Comparison of ENCODE assay signal across 1 cellular context in genomic region chr19:2236285-2237050, GRCh38.
TF ChIP-seq lines count a peak whose summit lies in the region.

Gene PLEKHJ1, minus strand, starts transcription at chr19:2236329. Its CDS starts 81 bp downstream, at chr19:2236248.
Gene SF3A2, plus strand, starts transcription at chr19:2236824. Its CDS starts 6,595 bp downstream, at chr19:2243419.

TF ChIP-seq in HepG2, 621 proteins besides CTCF, POLR2A, EP300 and RAD21 (continued from another document and continues in another):
- no peak; the same call in 1 of the 2 replicates for TF ChIP-seq AKNA (CRISPR knock-in tag; IDR thresholded peaks at IDR 0.05; ENCODE audit: borderline replicate concordance)
- no peak; the same call in 1 of the 2 replicates for TF ChIP-seq SNAI1 (CRISPR knock-in tag; IDR thresholded peaks at IDR 0.05; ENCODE audit: borderline replicate concordance)
- peak; percentile 84 for TF ChIP-seq ZMYM4 (CRISPR knock-in tag; IDR thresholded peaks at IDR 0.05)
- TF ChIP-seq MEIS1 (CRISPR knock-in tag; IDR thresholded peaks at IDR 0.05; ENCODE audit: borderline replicate concordance): peak; percentile 73; the same call in 1 of the 2 replicates
- TF ChIP-seq ZNF331 (CRISPR knock-in tag; IDR thresholded peaks at IDR 0.05): peak; percentile 74
- TF ChIP-seq SOX6 (IDR thresholded peaks at IDR 0.05): no peak
- peak; percentile 78 for TF ChIP-seq SOX6 (CRISPR knock-in tag; IDR thresholded peaks at IDR 0.05)
- TF ChIP-seq SIX4 (CRISPR knock-in tag; IDR thresholded peaks at IDR 0.05): peak; percentile 28; the same call in 1 of the 2 replicates
- TF ChIP-seq, protein P1, sequence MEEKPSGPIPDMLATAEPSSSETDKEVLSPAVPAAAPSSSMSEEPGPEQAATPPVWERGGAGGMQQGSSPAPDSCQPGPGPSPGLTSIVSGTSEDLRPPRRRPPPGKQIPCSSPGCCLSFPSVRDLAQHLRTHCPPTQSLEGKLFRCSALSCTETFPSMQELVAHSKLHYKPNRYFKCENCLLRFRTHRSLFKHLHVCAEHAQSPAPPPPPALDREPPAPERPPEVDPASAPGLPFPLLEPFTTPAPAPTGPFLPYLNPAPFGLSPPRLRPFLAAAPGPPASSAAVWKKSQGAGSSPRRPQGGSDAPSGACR (CRISPR knock-in tag; IDR thresholded peaks at IDR 0.05): peak; percentile 93
- TF ChIP-seq ZNF646 (CRISPR knock-in tag; IDR thresholded peaks at IDR 0.05): 0 out of 2 replicates have a peak, but pooled peaks have one; percentile 32
- TF ChIP-seq KIAA2018 (CRISPR knock-in tag; IDR thresholded peaks at IDR 0.05; ENCODE audit: borderline replicate concordance): peak; percentile 68; the same call in 1 of the 2 replicates
- peak; percentile 72 for TF ChIP-seq FOXO1 (CRISPR knock-in tag; IDR thresholded peaks at IDR 0.05)
- TF ChIP-seq ZNF563 (CRISPR knock-in tag; IDR thresholded peaks at IDR 0.05): peak; percentile 98
- no peak for TF ChIP-seq MYNN (CRISPR knock-in tag; IDR thresholded peaks at IDR 0.05; ENCODE audit: low read depth)
- TF ChIP-seq ZNF496 (CRISPR knock-in tag; IDR thresholded peaks at IDR 0.05; ENCODE audit: insufficient replicate concordance): no peak
- TF ChIP-seq, protein P2, sequence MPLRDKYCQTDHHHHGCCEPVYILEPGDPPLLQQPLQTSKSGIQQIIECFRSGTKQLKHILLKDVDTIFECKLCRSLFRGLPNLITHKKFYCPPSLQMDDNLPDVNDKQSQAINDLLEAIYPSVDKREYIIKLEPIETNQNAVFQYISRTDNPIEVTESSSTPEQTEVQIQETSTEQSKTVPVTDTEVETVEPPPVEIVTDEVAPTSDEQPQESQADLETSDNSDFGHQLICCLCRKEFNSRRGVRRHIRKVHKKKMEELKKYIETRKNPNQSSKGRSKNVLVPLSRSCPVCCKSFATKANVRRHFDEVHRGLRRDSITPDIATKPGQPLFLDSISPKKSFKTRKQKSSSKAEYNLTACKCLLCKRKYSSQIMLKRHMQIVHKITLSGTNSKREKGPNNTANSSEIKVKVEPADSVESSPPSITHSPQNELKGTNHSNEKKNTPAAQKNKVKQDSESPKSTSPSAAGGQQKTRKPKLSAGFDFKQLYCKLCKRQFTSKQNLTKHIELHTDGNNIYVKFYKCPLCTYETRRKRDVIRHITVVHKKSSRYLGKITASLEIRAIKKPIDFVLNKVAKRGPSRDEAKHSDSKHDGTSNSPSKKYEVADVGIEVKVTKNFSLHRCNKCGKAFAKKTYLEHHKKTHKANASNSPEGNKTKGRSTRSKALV (CRISPR knock-in tag; IDR thresholded peaks at IDR 0.05): peak; percentile 67; the same call in 1 of the 2 replicates
- TF ChIP-seq, protein P3, sequence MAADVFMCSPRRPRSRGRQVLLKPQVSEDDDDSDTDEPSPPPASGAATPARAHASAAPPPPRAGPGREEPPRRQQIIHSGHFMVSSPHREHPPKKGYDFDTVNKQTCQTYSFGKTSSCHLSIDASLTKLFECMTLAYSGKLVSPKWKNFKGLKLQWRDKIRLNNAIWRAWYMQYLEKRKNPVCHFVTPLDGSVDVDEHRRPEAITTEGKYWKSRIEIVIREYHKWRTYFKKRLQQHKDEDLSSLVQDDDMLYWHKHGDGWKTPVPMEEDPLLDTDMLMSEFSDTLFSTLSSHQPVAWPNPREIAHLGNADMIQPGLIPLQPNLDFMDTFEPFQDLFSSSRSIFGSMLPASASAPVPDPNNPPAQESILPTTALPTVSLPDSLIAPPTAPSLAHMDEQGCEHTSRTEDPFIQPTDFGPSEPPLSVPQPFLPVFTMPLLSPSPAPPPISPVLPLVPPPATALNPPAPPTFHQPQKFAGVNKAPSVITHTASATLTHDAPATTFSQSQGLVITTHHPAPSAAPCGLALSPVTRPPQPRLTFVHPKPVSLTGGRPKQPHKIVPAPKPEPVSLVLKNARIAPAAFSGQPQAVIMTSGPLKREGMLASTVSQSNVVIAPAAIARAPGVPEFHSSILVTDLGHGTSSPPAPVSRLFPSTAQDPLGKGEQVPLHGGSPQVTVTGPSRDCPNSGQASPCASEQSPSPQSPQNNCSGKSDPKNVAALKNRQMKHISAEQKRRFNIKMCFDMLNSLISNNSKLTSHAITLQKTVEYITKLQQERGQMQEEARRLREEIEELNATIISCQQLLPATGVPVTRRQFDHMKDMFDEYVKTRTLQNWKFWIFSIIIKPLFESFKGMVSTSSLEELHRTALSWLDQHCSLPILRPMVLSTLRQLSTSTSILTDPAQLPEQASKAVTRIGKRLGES (CRISPR knock-in tag; IDR thresholded peaks at IDR 0.05; ENCODE audit: borderline replicate concordance): peak; percentile 74; the same call in 1 of the 2 replicates
- no peak for TF ChIP-seq MAFG (CRISPR knock-in tag; IDR thresholded peaks at IDR 0.05)
- TF ChIP-seq GFI1 (CRISPR knock-in tag; IDR thresholded peaks at IDR 0.05; ENCODE audit: borderline replicate concordance): peak; percentile 84
- TF ChIP-seq ERF (CRISPR knock-in tag; IDR thresholded peaks at IDR 0.05): peak; percentile 99
- no peak for TF ChIP-seq FOXA1 (IDR thresholded peaks at IDR 0.05)
- TF ChIP-seq FOXA1 (CRISPR knock-in tag; IDR thresholded peaks at IDR 0.05): 0 out of 2 replicates have a peak, but pooled peaks have one; percentile 5
- TF ChIP-seq WIZ (CRISPR knock-in tag; IDR thresholded peaks at IDR 0.05): peak; percentile 67; the same call in 1 of the 2 replicates
- 0 out of 2 replicates have a peak, but pooled peaks have one; percentile 18 for TF ChIP-seq HNRNPL (IDR thresholded peaks at IDR 0.05; ENCODE audit: low read depth, low read length)
